ENCODE assay signal across 15 cellular contexts in the genomic region with DNA sequence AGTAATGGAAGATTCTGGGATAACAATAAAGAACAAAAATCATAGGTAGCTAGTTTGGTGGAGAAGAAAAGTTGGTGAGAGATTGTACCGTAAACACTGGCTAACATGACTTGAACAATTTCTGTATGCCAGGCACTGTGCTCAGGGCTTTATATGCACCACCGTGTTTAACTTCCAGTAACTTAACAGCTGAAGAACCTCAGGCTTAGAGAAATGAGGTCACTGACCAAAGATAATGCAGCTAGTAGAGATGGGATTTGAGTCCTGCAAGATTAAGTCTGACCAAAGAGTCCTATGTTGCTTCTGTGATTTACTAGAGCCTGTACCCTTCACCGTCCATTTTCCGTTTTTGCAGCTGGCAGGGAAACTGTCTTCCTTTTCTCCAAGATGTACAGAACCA. TPM values are rescaled to one million over a fixed set of nuclear protein-coding genes. Genes with fewer than 3 reads are reported as not detected.
"Had no signal": no experiment of that assay in that cellular context is flagged by ENCODE, and none has a peak within 500 bp of the region (broad histone marks: within the 10 kb centered on the region; RNA-seq: fewer than 3 reads in every experiment).

No MANE protein-coding gene starts in this region.

- H3K27me3 ChIP-seq: colonic mucosa, heart left ventricle, left lung, suprapubic skin, upper lobe of left lung had no signal

- DNase-seq: activated CD4-positive, alpha-beta T cell treated with anti-CD3 and anti-CD28 coated beads for 48 hours; activated gamma-delta T cell; activated T-cell treated with anti-CD3 and anti-CD28 coated beads, Interleukin-2, amount 50 U/mL, for 24 hours; colonic mucosa; foreskin melanocyte; heart left ventricle; islet precursor cell; left lung; stimulated activated naive CD4-positive, alpha-beta T cell; T-helper 1 cell; upper lobe of left lung; WERI-Rb-1 had no signal

- H3K4me3 Mint-ChIP-seq: activated T-cell treated with anti-CD3 and anti-CD28 coated beads, Interleukin-2, amount 50 U/mL, for 24 hours had no signal

- H3K27ac Mint-ChIP-seq: activated T-cell treated with anti-CD3 and anti-CD28 coated beads, Interleukin-2, amount 50 U/mL, for 24 hours had no signal

- H3K9ac ChIP-seq: parathyroid adenoma had no signal

- H3K4me3 ChIP-seq: colonic mucosa, heart left ventricle, left lung, suprapubic skin, upper lobe of left lung had no signal

- H3K9me3 ChIP-seq: colonic mucosa, heart left ventricle, left lung, suprapubic skin, upper lobe of left lung had no signal

- ATAC-seq: heart left ventricle, left lung had no signal

- H3K27me3 Mint-ChIP-seq: activated T-cell treated with anti-CD3 and anti-CD28 coated beads, Interleukin-2, amount 50 U/mL, for 24 hours had no signal

- H3K27ac ChIP-seq: colonic mucosa, heart left ventricle, left lung, parathyroid adenoma, suprapubic skin, upper lobe of left lung, WERI-Rb-1 had no signal

- H2AFZ ChIP-seq: parathyroid adenoma had no signal

- H3K9me3 Mint-ChIP-seq: activated T-cell treated with anti-CD3 and anti-CD28 coated beads, Interleukin-2, amount 50 U/mL, for 24 hours had no signal

RNA-seq across cellular contexts. Expression of gene CASS4, which starts 16.9 kb away (rescaled TPM):
- total RNA-seq: endothelial cell of umbilical vein had no signal
- polyA plus RNA-seq: endothelial cell of umbilical vein had no signal
